Comparison of ENCODE assay signal across 1 cellular context in the genomic region with DNA sequence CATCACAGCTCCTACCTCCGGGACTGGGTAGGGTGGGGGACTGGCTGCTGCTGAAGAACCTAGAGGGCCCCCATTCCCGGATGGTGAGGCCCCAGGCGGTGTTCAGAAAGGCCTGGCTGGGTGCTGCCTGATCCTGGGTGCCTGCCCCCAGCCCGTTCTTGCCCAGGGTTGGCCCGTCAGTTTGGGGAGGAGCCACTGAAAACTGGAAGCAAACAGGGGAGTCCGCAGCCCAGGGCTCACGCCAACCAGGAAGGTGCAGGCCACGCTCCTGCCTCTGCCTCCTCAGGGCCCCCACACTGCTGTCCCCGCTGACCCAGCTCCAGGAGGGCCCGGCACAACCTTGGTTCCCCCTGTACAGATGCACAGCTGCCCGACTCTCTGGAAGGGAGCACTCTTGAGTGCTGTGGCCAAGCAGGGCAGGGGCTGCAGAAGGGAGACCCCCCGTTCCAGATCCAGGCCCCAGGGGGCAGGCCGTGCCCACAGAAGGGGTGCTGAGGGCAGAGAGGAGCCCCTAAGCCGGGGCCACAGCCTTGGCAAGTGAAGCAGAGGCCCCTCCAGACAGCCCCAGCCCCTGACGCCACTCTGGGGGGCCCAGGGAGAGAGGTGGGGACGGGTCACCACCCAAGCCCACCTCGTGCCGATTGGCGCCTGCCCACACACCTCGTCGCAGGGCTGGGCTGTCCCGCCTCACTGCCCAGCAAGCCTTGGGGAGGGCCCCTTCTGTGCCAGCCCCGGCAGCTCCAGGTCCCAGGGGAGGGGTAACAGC.
TF ChIP-seq lines count a peak whose summit lies in the region.

No MANE protein-coding gene starts in this region.

TF ChIP-seq in HepG2, 621 proteins besides CTCF, POLR2A, EP300 and RAD21 (continued from another document):
- TF ChIP-seq, protein P1, sequence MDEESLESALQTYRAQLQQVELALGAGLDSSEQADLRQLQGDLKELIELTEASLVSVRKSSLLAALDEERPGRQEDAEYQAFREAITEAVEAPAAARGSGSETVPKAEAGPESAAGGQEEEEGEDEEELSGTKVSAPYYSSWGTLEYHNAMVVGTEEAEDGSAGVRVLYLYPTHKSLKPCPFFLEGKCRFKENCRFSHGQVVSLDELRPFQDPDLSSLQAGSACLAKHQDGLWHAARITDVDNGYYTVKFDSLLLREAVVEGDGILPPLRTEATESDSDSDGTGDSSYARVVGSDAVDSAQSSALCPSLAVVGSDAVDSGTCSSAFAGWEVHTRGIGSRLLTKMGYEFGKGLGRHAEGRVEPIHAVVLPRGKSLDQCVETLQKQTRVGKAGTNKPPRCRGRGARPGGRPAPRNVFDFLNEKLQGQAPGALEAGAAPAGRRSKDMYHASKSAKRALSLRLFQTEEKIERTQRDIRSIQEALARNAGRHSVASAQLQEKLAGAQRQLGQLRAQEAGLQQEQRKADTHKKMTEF (CRISPR knock-in tag; IDR thresholded peaks at IDR 0.05) = no peak
- TF ChIP-seq NFE2L1 (CRISPR knock-in tag; IDR thresholded peaks at IDR 0.05; ENCODE audit: borderline replicate concordance) = no peak
- no peak for TF ChIP-seq MED13 (CRISPR knock-in tag; IDR thresholded peaks at IDR 0.05)
- no peak for TF ChIP-seq KAT2B (IDR thresholded peaks at IDR 0.05; ENCODE audit: borderline replicate concordance, low read depth, low read length)
- peak; percentile 37 for TF ChIP-seq ZNF883 (CRISPR knock-in tag; IDR thresholded peaks at IDR 0.05; ENCODE audit: not compliant biosample characterization)
- TF ChIP-seq TBP (CRISPR knock-in tag; IDR thresholded peaks at IDR 0.05) = no peak
- TF ChIP-seq ZNF816 (CRISPR knock-in tag; IDR thresholded peaks at IDR 0.05; ENCODE audit: borderline replicate concordance) = no peak
- TF ChIP-seq ARNTL (CRISPR knock-in tag; IDR thresholded peaks at IDR 0.05) = no peak
- no peak for TF ChIP-seq HOXA5 (CRISPR knock-in tag; IDR thresholded peaks at IDR 0.05)
